Comparison of ENCODE assay signal across 13 cellular contexts in genomic region chr5:131277875-131278795, GRCh38. TPM values are rescaled to one million over a fixed set of nuclear protein-coding genes. Genes with fewer than 3 reads are reported as not detected.
DNase-seq lines count a peak whose midpoint lies in the region; ATAC-seq and TF ChIP-seq lines count a peak whose summit lies in the region.
"Had no signal": no experiment of that assay in that cellular context is flagged by ENCODE, and none has a peak within 500 bp of the region (broad histone marks: within the 10 kb centered on the region; RNA-seq: fewer than 3 reads in every experiment).

No MANE protein-coding gene starts in this region.

- CTCF ChIA-PET in RWPE1 (lab: Yijun Ruan, JAX) = interaction anchor here (0.8 kb wide), 1 partner anchor 49 kb away, joined by 8 read pairs; no protein-coding TSS in a partner anchor

- POLR2A ChIA-PET in RWPE1 (lab: Yijun Ruan, JAX; ENCODE audit: low non-redundant PET) = no interaction called here

- no peak for ATAC-seq in GM21529 (IDR thresholded peaks at IDR 0.05; ENCODE audit: unreplicated experiment)

- no peak overlapping the region for H3K4me3 ChIP-seq in dorsolateral prefrontal cortex
- H3K4me3 ChIP-seq: colonic mucosa, suprapubic skin had no signal

- no peak for TF ChIP-seq CTCF in RWPE1 (conservative IDR thresholded peaks at IDR 0.05; ENCODE audit: low read depth)
- no peak for TF ChIP-seq CTCF in dorsolateral prefrontal cortex (IDR thresholded peaks at IDR 0.05 in 54 of 56, conservative IDR thresholded peaks at IDR 0.05 in 2 of 56; ENCODE audit: low read depth in 1 of 56, partially characterized antibody in 56 of 56)

- peak; percentile 63 for DNase-seq in activated effector memory CD4-positive, alpha-beta T cell treated with anti-CD3 and anti-CD28 coated beads, Interleukin-2, amount 50 U/mL, for 16 hours
- DNase-seq in activated effector memory CD4-positive, alpha-beta T cell treated with Interleukin-2 at 50 U/mL for 16 hours = no peak
- DNase-seq in RWPE1 (ENCODE audit: low spot score) (no peak), dorsolateral prefrontal cortex (no peak), dermis blood vessel endothelial cell (no peak), DMS153 (lab: John Stamatoyannopoulos, UW) (no peak)
- DNase-seq: activated CD8-positive, alpha-beta memory T cell treated with anti-CD3 and anti-CD28 coated beads, Interleukin-2, amount 50 U/mL, for 48 hours; colonic mucosa; HCEC 1CT; NCI-H2081 had no signal

- H3K27ac ChIP-seq in RWPE1 = peak overlapping the region; percentile 70
- H3K27ac ChIP-seq in dorsolateral prefrontal cortex = peak overlapping the region in 54 of 59 donors; percentile 10 to 90 (median 66)
- H3K27ac ChIP-seq in temporal lobe (ENCODE audit: low read depth, low read length) = peak overlapping the region; percentile 75
- H3K27ac ChIP-seq: suprapubic skin had no signal

- intact Hi-C loops in dorsolateral prefrontal cortex (cut with DNase I) = loop anchor here (2.0 to 10.0 kb wide), 3 partner anchors 13 to 116 kb away; partner anchors contain the start of gene CDC42SE2 (in 1 of the 2)

- no peaks in the 10 kb centered on the region for H3K27me3 ChIP-seq in dorsolateral prefrontal cortex
- H3K27me3 ChIP-seq: colonic mucosa, suprapubic skin had no signal

RNA-seq across cellular contexts. Expression of gene CDC42SE2, which starts 14.3 kb away (rescaled TPM):
- total RNA-seq in dorsolateral prefrontal cortex (100 to 1,000 TPM in 1 of 120 experiments, 10 to 100 TPM in 119; 34.8 to 102 (median 68.6) TPM), temporal lobe (77.7 TPM), dermis blood vessel endothelial cell (54.6 and 55.5 TPM in 2 replicates)
